Comparison of ENCODE assay signal across 8 cellular contexts in the genomic region with DNA sequence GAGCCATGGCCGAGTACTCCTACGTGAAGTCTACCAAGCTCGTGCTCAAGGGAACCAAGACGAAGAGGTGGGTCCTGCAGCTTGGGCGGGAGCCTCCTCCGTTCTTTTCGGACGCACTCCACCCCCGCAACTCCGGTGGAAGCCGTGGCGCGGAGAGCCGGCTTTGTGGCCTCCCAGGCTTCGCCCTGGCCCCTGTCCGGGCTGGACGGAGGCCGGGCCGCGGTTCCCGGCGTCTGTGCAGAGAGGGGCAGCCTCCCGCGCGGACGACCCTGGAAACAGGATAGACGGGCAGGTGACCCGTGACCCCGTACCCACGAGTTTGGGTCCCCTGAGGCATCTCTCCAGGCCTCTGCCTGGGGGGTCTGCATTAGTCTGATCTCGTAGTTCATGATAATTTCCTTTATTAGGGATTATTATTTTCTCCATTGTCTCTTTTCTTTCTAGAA. TPM values are rescaled to one million over a fixed set of nuclear protein-coding genes. Genes with fewer than 3 reads are reported as not detected.
DNase-seq lines count a peak whose midpoint lies in the region; ATAC-seq, FAIRE-seq and TF ChIP-seq lines count a peak whose summit lies in the region.

No MANE protein-coding gene starts in this region.

- no peak for FAIRE-seq in frontal cortex (lab: Jason Lieb, UNC)

- H3K9me3 ChIP-seq in adrenal gland (replicated peaks in 1 of 3) (no peaks in the 10 kb centered on the region), right lobe of liver (no peaks in the 10 kb centered on the region), upper lobe of right lung (no peaks in the 10 kb centered on the region)

- no peaks in the 10 kb centered on the region for H3K27me3 Mint-ChIP-seq in activated T-cell treated with anti-CD3 and anti-CD28 coated beads, Interleukin-2, amount 50 U/mL, for 72 hours (ENCODE audit: low read depth)

- peaks cover 12 to 31% of the 10 kb centered on the region in 2 donors for H3K36me3 Mint-ChIP-seq in activated T-cell treated with anti-CD3 and anti-CD28 coated beads, Interleukin-2, amount 50 U/mL, for 72 hours (ENCODE audit: insufficient read depth in 2 of 2)

- ATAC-seq in activated T-cell treated with anti-CD3 and anti-CD28 coated beads, Interleukin-2, amount 50 U/mL, for 72 hours (replicated peaks in 1 of 2): no peak
- peak in 1 of 4 donors; percentile 50 for ATAC-seq in right lobe of liver
- no peak for ATAC-seq in upper lobe of right lung

- H3K4me3 Mint-ChIP-seq in activated T-cell treated with anti-CD3 and anti-CD28 coated beads, Interleukin-2, amount 50 U/mL, for 72 hours: peak overlapping the region; percentile 79 to 99

- H3K27ac ChIP-seq in adrenal gland (peak overlapping the region in 4 of 5 donors; percentile 73 to 87 (median 86)), right lobe of liver (peak overlapping the region; percentile 63 to 77 (median 75)), upper lobe of right lung (peak overlapping the region; percentile 93)

- H3K27me3 ChIP-seq in adrenal gland (no peaks in the 10 kb centered on the region), right lobe of liver (no peaks in the 10 kb centered on the region), upper lobe of right lung (no peaks in the 10 kb centered on the region)

- H3K4me1 ChIP-seq in adrenal gland (replicated peaks in 1 of 2) (peaks cover 0 to 31% of the 10 kb centered on the region in 2 donors), right lobe of liver (peaks cover 0 to 9% (median 0%) of the 10 kb centered on the region in 4 donors), upper lobe of right lung (peaks cover 12% of the 10 kb centered on the region)

- H3K27ac Mint-ChIP-seq in activated T-cell treated with anti-CD3 and anti-CD28 coated beads, Interleukin-2, amount 50 U/mL, for 72 hours: peak overlapping the region; percentile 89

- peaks cover 2 to 5% of the 10 kb centered on the region in 2 donors for H3K9me3 Mint-ChIP-seq in activated T-cell treated with anti-CD3 and anti-CD28 coated beads, Interleukin-2, amount 50 U/mL, for 72 hours

- intact Hi-C loops in adrenal gland (cut with DNase I): no loop called here
- intact Hi-C loops in right lobe of liver (cut with DNase I): no loop called here
- intact Hi-C loops in upper lobe of right lung (cut with DNase I): no loop called here

- TF ChIP-seq POLR2A in adrenal gland (IDR thresholded peaks at IDR 0.05) (no peak), right lobe of liver (IDR thresholded peaks at IDR 0.05) (no peak)

- TF ChIP-seq CTCF in adrenal gland (IDR thresholded peaks at IDR 0.05) (no peak), right lobe of liver (IDR thresholded peaks at IDR 0.05) (no peak), upper lobe of right lung (IDR thresholded peaks at IDR 0.05) (no peak)

- H3K4me3 ChIP-seq in adrenal gland (peak overlapping the region; percentile 38 to 82 (median 70)), right lobe of liver (peak overlapping the region; percentile 77 to 83 (median 79)), upper lobe of right lung (peak overlapping the region; percentile 91)

- WGBS in adrenal gland, 4 donors: 0 to 2% (median 2%) methylated on average over 9 to 31 of the region's 31 CpGs
- WGBS in right lobe of liver (ENCODE audit: insufficient coverage, low coverage, low lambda C conversion rate, missing lambda C conversion rate): 0% methylated on average over 1 of the region's 31 CpGs

- H3K36me3 ChIP-seq in adrenal gland (replicated peaks in 1 of 2) (no peaks in the 10 kb centered on the region), right lobe of liver (no peaks in the 10 kb centered on the region), upper lobe of right lung (no peaks in the 10 kb centered on the region)

- peaks cover 56% of the 10 kb centered on the region for H3K4me1 Mint-ChIP-seq in activated T-cell treated with anti-CD3 and anti-CD28 coated beads, Interleukin-2, amount 50 U/mL, for 72 hours (ENCODE audit: low read depth)

- DNase-seq in activated T-cell treated with anti-CD3 and anti-CD28 coated beads, Interleukin-2, amount 50 U/mL, for 72 hours: no peak
- DNase-seq in activated T-cell treated with anti-CD3 and anti-CD28 coated beads for 4 hours: no peak
- no peak for DNase-seq in adrenal gland
- no peak for DNase-seq in right lobe of liver
- DNase-seq in upper lobe of right lung: no peak
- no peak for DNase-seq in medulla oblongata (ENCODE audit: extremely low spot score)
- no peak for DNase-seq in frontal cortex (ENCODE audit: low spot score in 2 of 2)
- DNase-seq in DMS114 treated with DMSO at 0.1 percent for 48 hours (lab: John Stamatoyannopoulos, UW; ENCODE audit: unreplicated experiment): no peak

RNA-seq across cellular contexts. Expression of a gene that starts 0.4 kb away (rescaled TPM):
- 10 to 100 TPM; 75.4 to 76.7 TPM for total RNA-seq in activated T-cell treated with anti-CD3 and anti-CD28 coated beads, Interleukin-2, amount 50 U/mL, for 72 hours
- total RNA-seq in adrenal gland: 10 to 100 TPM; 20.5 to 46.6 (median 38.7) TPM
- polyA plus RNA-seq in adrenal gland: 10 to 100 TPM; 25.5 to 79.0 (median 29.4) TPM
- total RNA-seq in right lobe of liver: 10 to 100 TPM; 14.2 to 23.7 (median 18.0) TPM
- 38.2 TPM for total RNA-seq in upper lobe of right lung
- total RNA-seq in frontal cortex: 33.4 TPM
